In the genomic region with DNA sequence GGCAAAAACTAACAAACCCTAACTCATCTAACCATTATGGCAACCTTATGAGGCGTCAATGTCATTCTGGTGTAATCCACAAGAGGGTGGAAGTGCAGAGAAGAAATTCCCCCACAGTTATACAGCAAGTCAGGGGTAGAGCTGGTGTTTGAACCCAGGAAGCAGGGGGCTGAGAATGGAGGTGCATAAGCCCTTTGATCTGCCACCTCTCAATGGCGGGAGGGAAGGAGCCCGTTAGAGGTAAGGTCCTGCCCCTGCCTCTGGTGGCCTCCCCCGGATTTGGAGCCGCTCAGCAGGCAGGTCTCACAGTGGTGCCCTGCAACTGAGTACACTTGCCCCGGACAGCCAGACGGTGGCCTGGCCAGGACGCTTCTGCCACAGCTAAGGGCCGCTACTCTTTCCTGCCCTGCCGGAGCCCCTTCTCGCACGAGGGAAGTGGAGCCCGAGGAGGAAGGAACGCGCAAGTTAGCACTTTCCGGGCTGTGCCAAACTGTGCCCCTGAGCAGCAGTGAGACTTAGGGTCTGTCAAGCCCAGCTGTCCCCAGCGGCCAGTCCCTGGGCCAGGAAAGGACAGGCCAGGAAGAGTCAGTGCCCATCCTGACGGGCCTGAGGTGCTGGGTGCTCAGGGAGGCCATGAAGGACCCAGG, we compare ENCODE assay signal across 7 cellular contexts. TPM values are rescaled to one million over a fixed set of nuclear protein-coding genes. Genes with fewer than 3 reads are reported as not detected.
DNase-seq lines count a peak whose midpoint lies in the region; ATAC-seq and TF ChIP-seq lines count a peak whose summit lies in the region.

No MANE protein-coding gene starts in this region.

- H3K9me2 ChIP-seq in GM23338 (ENCODE audit: insufficient read depth), result no peaks in the 10 kb centered on the region

- H2AFZ ChIP-seq in GM23338, result no peak overlapping the region

- H3K4me1 ChIP-seq in GM23338 (ENCODE audit: insufficient read depth) (peaks cover 12% of the 10 kb centered on the region; the same call in 1 of the 2 replicates), esophagus (ENCODE audit: control insufficient read depth in 2 of 2, insufficient read depth in 2 of 2, low read length in 1 of 2) (peaks cover 0 to 3% of the 10 kb centered on the region in 2 donors), psoas muscle (peaks cover 12% of the 10 kb centered on the region)

- H3F3A ChIP-seq in GM23338 (replicated peaks; ENCODE audit: low read depth), result no peaks in the 10 kb centered on the region

- intact Hi-C loops in psoas muscle (cut with DNase I), result no loop called here

- DNase-seq in GM23338 (ENCODE audit: low spot score), result no peak
- peak; percentile 26 for DNase-seq in RPMI8226
- DNase-seq in psoas muscle, result peak in 1 of 2 donors; percentile 51
- no peak for DNase-seq in T-helper 9 cell
- no peak for DNase-seq in pons (ENCODE audit: low spot score)

- TF ChIP-seq CTCF in GM23338 (conservative IDR thresholded peaks at IDR 0.05; ENCODE audit: low read depth in 2 of 2) (0 out of 4 replicates have a peak, but pooled peaks of 1 of the 2 experiments have one; percentile 17), psoas muscle (IDR thresholded peaks at IDR 0.05) (no peak)

- H3K4me1 Mint-ChIP-seq in GM23338, result peaks cover 44% of the 10 kb centered on the region

- H3K36me3 Mint-ChIP-seq in GM23338 (ENCODE audit: low read depth), result no peaks in the 10 kb centered on the region

- no peak overlapping the region for H3K4me3 ChIP-seq in GM23338
- no peak overlapping the region for H3K4me3 ChIP-seq in esophagus (ENCODE audit: low read depth in 1 of 2, low read length in 2 of 2)
- no peak overlapping the region for H3K4me3 ChIP-seq in psoas muscle

- H3K27ac ChIP-seq in GM23338 (ENCODE audit: low read depth) (no peak overlapping the region), esophagus (ENCODE audit: low read depth in 2 of 2, low read length in 1 of 2) (peak overlapping the region; percentile 56 to 63), psoas muscle (peak overlapping the region; percentile 55)

- no peak; the same call in 2 of the 3 replicates for ATAC-seq in GM23338
- ATAC-seq in psoas muscle, result peak in 2 of 4 donors; percentile 7 to 15
- no peak for ATAC-seq in HG02588 (IDR thresholded peaks at IDR 0.05; ENCODE audit: unreplicated experiment)

- H3K4me2 ChIP-seq in GM23338, result peak overlapping the region; percentile 38; the same call in 1 of the 2 replicates

- no peaks in the 10 kb centered on the region for H3K9me3 Mint-ChIP-seq in GM23338

- no peaks in the 10 kb centered on the region for H4K20me1 ChIP-seq in GM23338 (replicated peaks; ENCODE audit: insufficient read depth)

- no peak overlapping the region for H3K27ac Mint-ChIP-seq in GM23338

- H3K27me3 Mint-ChIP-seq in GM23338 (ENCODE audit: insufficient read depth, low read depth, poor library complexity), result peaks cover 27% of the 10 kb centered on the region

- no peaks in the 10 kb centered on the region for H3K79me2 ChIP-seq in GM23338 (replicated peaks; ENCODE audit: insufficient read depth)

- 63 to 66% methylated on average over 18 of the region's 18 CpGs for WGBS in esophagus, 2 donors
- WGBS in psoas muscle, 3 donors, result 56 to 64% (median 62%) methylated on average over 18 of the region's 18 CpGs

- no peaks in the 10 kb centered on the region for H3K27me3 ChIP-seq in GM23338 (ENCODE audit: insufficient read depth)
- H3K27me3 ChIP-seq in esophagus (ENCODE audit: control insufficient read depth in 1 of 2, insufficient read depth in 2 of 2, low read length in 2 of 2), result no peaks in the 10 kb centered on the region
- H3K27me3 ChIP-seq in psoas muscle (ENCODE audit: insufficient read depth in 3 of 3, low read length in 2 of 3), result no peaks in the 10 kb centered on the region

- H3K9me3 ChIP-seq in esophagus (ENCODE audit: control insufficient read depth in 2 of 2, insufficient read depth in 1 of 2, low read depth in 1 of 2, low read length in 1 of 2) (no peaks in the 10 kb centered on the region), psoas muscle (no peaks in the 10 kb centered on the region)

- H3K36me3 ChIP-seq in GM23338 (ENCODE audit: insufficient read depth) (no peaks in the 10 kb centered on the region), esophagus (ENCODE audit: control insufficient read depth in 2 of 2, insufficient read depth in 2 of 2, low read length in 1 of 2) (no peaks in the 10 kb centered on the region), psoas muscle (ENCODE audit: insufficient read depth in 1 of 2, low read depth in 1 of 2) (no peaks in the 10 kb centered on the region)

- no peak overlapping the region for H3K4me3 Mint-ChIP-seq in GM23338

TF ChIP-seq in GM23338, 12 proteins besides CTCF, POLR2A, EP300 and RAD21 (continues in another document):
- no peak for TF ChIP-seq POLR2AphosphoS5 (IDR thresholded peaks at IDR 0.05; ENCODE audit: low read depth)
- no peak for TF ChIP-seq STAT1 (IDR thresholded peaks at IDR 0.05; ENCODE audit: unreplicated experiment)
- TF ChIP-seq, protein P1, sequence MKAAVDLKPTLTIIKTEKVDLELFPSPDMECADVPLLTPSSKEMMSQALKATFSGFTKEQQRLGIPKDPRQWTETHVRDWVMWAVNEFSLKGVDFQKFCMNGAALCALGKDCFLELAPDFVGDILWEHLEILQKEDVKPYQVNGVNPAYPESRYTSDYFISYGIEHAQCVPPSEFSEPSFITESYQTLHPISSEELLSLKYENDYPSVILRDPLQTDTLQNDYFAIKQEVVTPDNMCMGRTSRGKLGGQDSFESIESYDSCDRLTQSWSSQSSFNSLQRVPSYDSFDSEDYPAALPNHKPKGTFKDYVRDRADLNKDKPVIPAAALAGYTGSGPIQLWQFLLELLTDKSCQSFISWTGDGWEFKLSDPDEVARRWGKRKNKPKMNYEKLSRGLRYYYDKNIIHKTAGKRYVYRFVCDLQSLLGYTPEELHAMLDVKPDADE (IDR thresholded peaks at IDR 0.05), result no peak

RNA-seq across cellular contexts. Expression of a gene that starts 1.1 kb away (rescaled TPM):
- total RNA-seq in GM23338 (2014; rRNA removed; shearing (Covaris generic)), result 0.12 and 0.59 TPM in 2 replicates
- polyA plus RNA-seq in GM23338 (2016; fragmentation: Nextera tagmentation; extraction: Ambion mirVana) (0.12 and 1.4 TPM in 2 replicates), esophagus (1 to 10 TPM in 1 of 2 donors, under 1 TPM in 1; 0.75 to 1.0 TPM), psoas muscle (under 1 TPM; 0.17 to 0.49 (median 0.24) TPM)
- total RNA-seq in psoas muscle, result under 1 TPM in 2 of 4 donors, not detected in 2; 0.42 to 0.69 TPM

RNA-seq across cellular contexts. Expression of a gene that starts 26.4 kb away (rescaled TPM):
- total RNA-seq in GM23338 (2014; rRNA removed; shearing (Covaris generic)), result 0.17 and 0.19 TPM in 2 replicates
- polyA plus RNA-seq in GM23338 (2016; fragmentation: Nextera tagmentation; extraction: Ambion mirVana) (0.28 TPM in 1 of 2 replicates, not detected in the other), esophagus (under 1 TPM; 0.04 TPM), psoas muscle (under 1 TPM; 0.04 to 0.06 (median 0.04) TPM)
- under 1 TPM; 0.06 to 0.52 (median 0.10) TPM for total RNA-seq in psoas muscle

RNA-seq across cellular contexts. Expression of a gene that starts 53.0 kb away (rescaled TPM):
- 25.6 and 30.7 TPM in 2 replicates for total RNA-seq in GM23338 (2014; rRNA removed; shearing (Covaris generic))
- polyA plus RNA-seq in GM23338 (2016; fragmentation: Nextera tagmentation; extraction: Ambion mirVana) (21.8 and 26.2 TPM in 2 replicates), esophagus (1 to 10 TPM; 3.4 to 7.0 TPM), psoas muscle (10 to 100 TPM; 14.0 to 17.5 (median 14.8) TPM)
- total RNA-seq in psoas muscle, result 10 to 100 TPM; 10.8 to 27.9 (median 11.5) TPM
